8 cellular contexts compared by ENCODE assay signal in the genomic region with DNA sequence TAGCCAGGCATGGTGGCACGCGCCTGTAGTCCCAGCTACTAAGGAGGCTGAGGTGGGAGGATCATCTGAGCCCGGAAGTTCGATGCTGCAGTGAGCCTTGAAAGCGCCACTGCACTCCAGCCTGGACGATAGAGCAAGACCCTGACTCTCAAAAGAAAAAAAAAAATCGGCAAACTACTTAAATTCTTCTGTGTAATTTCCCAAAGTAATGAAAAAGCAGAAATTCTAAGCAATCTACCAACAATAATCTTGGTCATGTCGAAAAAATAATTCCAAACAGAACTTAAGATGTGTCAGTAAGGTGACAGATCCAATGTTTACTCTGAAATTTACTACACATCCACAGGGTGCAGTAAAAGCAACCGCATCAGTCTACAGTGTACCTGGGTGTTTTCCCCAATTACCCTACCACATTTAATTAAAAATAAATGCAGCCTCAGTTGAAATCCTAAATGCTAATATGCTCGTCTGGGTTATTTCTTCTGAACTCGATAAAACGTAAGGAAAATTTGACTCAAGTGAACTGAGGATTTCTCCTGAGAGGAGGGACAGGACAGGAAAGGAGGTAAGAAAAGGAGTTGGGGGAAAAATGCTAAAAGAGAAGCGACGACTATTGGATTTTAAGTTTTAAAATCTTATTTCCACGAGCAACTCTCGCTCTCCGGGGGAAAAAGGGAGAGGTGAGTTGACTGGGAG. TPM values are rescaled to one million over a fixed set of nuclear protein-coding genes. Genes with fewer than 3 reads are reported as not detected.
A peak's percentile ranks its signal among the peaks of the same experiment; 100 is the strongest.
DNase-seq lines count a peak whose midpoint lies in the region; ATAC-seq lines count a peak whose summit lies in the region.

No MANE protein-coding gene starts in this region.

- H3K4me1 ChIP-seq in BLaER1 (peaks cover 29% of the 10 kb centered on the region), mucosa of rectum (ENCODE audit: control insufficient read depth in 2 of 2, insufficient read depth in 2 of 2, low read length in 2 of 2) (peaks cover 12 to 13% of the 10 kb centered on the region in 2 donors)

- H3K27ac ChIP-seq in BLaER1 (peak overlapping the region; percentile 85), cingulate gyrus (ENCODE audit: low read depth, low read length) (peak overlapping the region; percentile 87), mucosa of rectum (ENCODE audit: low read depth in 2 of 2, low read length in 2 of 2) (peak overlapping the region; percentile 87 to 90)

- DNase-seq in OCI-M1 (lab: John Stamatoyannopoulos, UW): peak; percentile 76
- no peak for DNase-seq in islet precursor cell
- no peak for DNase-seq in A172 (ENCODE audit: low spot score)

- H3K36me3 ChIP-seq in BLaER1: peaks cover 25% of the 10 kb centered on the region
- H3K36me3 ChIP-seq in mucosa of rectum (ENCODE audit: control insufficient read depth in 2 of 2, insufficient read depth in 2 of 2, low read length in 2 of 2): no peaks in the 10 kb centered on the region

- H3K4me3 ChIP-seq in BLaER1: peak overlapping the region; percentile 91
- H3K4me3 ChIP-seq in mucosa of rectum (ENCODE audit: low read length in 2 of 2): peak overlapping the region; percentile 96 to 99

- peaks cover 40% of the 10 kb centered on the region for H4K20me1 ChIP-seq in BLaER1

- no peaks in the 10 kb centered on the region for H3K9me3 ChIP-seq in BLaER1
- H3K9me3 ChIP-seq in mucosa of rectum (ENCODE audit: control insufficient read depth in 2 of 2, low read length in 2 of 2): no peaks in the 10 kb centered on the region

- H3K27me3 ChIP-seq in BLaER1 (no peaks in the 10 kb centered on the region), mucosa of rectum (ENCODE audit: control insufficient read depth in 2 of 2, insufficient read depth in 2 of 2, low read length in 2 of 2) (no peaks in the 10 kb centered on the region)

- peak; percentile 28 for ATAC-seq in GM19035 (IDR thresholded peaks at IDR 0.05; ENCODE audit: unreplicated experiment)
- no peak for ATAC-seq in GM18873 (IDR thresholded peaks at IDR 0.05; ENCODE audit: low FRiP score, unreplicated experiment)

- H3K4me2 ChIP-seq in BLaER1: peak overlapping the region; percentile 80

- H3K9ac ChIP-seq in BLaER1 (peak overlapping the region; percentile 89), mucosa of rectum (ENCODE audit: low read depth in 1 of 2, low read length in 2 of 2) (peak overlapping the region; percentile 91 to 95)

RNA-seq across cellular contexts. Expression of a gene that starts 0.8 kb away (rescaled TPM):
- 108 and 116 TPM in 2 replicates for total RNA-seq in A172 (2014; rRNA removed; shearing (Covaris generic))

RNA-seq across cellular contexts. Expression of a gene that starts 44.1 kb away (rescaled TPM):
- total RNA-seq in A172 (2014; rRNA removed; shearing (Covaris generic)): 58.3 and 67.1 TPM in 2 replicates

RNA-seq across cellular contexts. Expression of a gene that starts 48.4 kb away (rescaled TPM):
- total RNA-seq in A172 (2014; rRNA removed; shearing (Covaris generic)): 152 and 176 TPM in 2 replicates
